30 cellular contexts compared by ENCODE assay signal in the genomic region with DNA sequence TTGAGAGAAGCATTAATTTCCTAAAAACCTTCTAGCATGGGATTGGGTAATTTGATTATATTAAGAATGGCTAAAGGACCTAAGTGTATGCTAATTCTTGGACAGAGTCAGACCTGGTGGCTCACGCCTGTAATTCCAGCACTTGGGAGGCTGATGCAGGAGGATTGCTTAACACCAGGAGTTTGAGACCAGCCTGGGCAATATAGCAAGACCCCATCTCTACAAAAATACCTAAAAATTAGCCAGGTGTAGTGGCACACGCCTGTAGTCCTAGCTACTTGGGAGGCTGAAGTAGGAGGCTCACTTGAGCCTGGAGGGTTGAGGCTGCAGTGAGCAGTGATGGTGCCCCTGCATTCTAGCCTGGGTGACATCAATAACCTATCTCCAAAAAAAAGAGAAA. TPM values are rescaled to one million over a fixed set of nuclear protein-coding genes. Genes with fewer than 3 reads are reported as not detected.
"Had no signal": no experiment of that assay in that cellular context is flagged by ENCODE, and none has a peak within 500 bp of the region (broad histone marks: within the 10 kb centered on the region; RNA-seq: fewer than 3 reads in every experiment).

No MANE protein-coding gene starts in this region.

- H3K27me3 ChIP-seq: ascending aorta, breast epithelium, cardiac muscle cell, colonic mucosa, gastrocnemius medialis, heart left ventricle had no signal

- H3K9me3 ChIP-seq: ascending aorta, breast epithelium, colonic mucosa, gastrocnemius medialis, heart left ventricle had no signal

- ATAC-seq: activated naive CD4-positive, alpha-beta T cell treated with anti-CD3 and anti-CD28 coated beads, Interleukin-2, amount 50 U/mL, for 72 hours; activated T-cell treated with anti-CD3 and anti-CD28 coated beads, Interleukin-2, amount 50 U/mL, for 72 hours; esophagus mucosa; gastrocnemius medialis; heart left ventricle had no signal

- H3K4me3 Mint-ChIP-seq: activated CD4-positive, alpha-beta memory T cell treated with anti-CD3 and anti-CD28 coated beads, Interleukin-2, amount 10 ng/mL, durations not matched to agents 7 days and 5 days; activated CD4-positive, alpha-beta T cell treated with anti-CD3 and anti-CD28 coated beads, Interleukin-2, amount 10 ng/mL, durations not matched to agents 7 days and 5 days; activated naive CD4-positive, alpha-beta T cell treated with anti-CD3 and anti-CD28 coated beads, Interleukin-2, amount 10 ng/mL, durations not matched to agents 7 days and 5 days; activated naive CD8-positive, alpha-beta T cell treated with anti-CD3 and anti-CD28 coated beads, Interleukin-2, amount 10 ng/mL, durations not matched to agents 7 days and 5 days; activated T-cell treated with anti-CD3 and anti-CD28 coated beads, Interleukin-2, amount 50 U/mL, for 24 hours; activated T-cell treated with anti-CD3 and anti-CD28 coated beads, Interleukin-2, amount 50 U/mL, for 72 hours; brain had no signal

- H3K9me3 Mint-ChIP-seq: activated CD4-positive, alpha-beta memory T cell treated with anti-CD3 and anti-CD28 coated beads, Interleukin-2, amount 10 ng/mL, durations not matched to agents 7 days and 5 days; activated CD4-positive, alpha-beta T cell treated with anti-CD3 and anti-CD28 coated beads, Interleukin-2, amount 10 ng/mL, durations not matched to agents 7 days and 5 days; activated naive CD4-positive, alpha-beta T cell treated with anti-CD3 and anti-CD28 coated beads, Interleukin-2, amount 10 ng/mL, durations not matched to agents 7 days and 5 days; activated naive CD4-positive, alpha-beta T cell treated with anti-CD3 and anti-CD28 coated beads, Interleukin-2, amount 50 U/mL, for 72 hours; activated naive CD8-positive, alpha-beta T cell treated with anti-CD3 and anti-CD28 coated beads, Interleukin-2, amount 10 ng/mL, durations not matched to agents 7 days and 5 days; activated T-cell treated with anti-CD3 and anti-CD28 coated beads, Interleukin-2, amount 50 U/mL, for 24 hours; activated T-cell treated with anti-CD3 and anti-CD28 coated beads, Interleukin-2, amount 50 U/mL, for 72 hours; brain had no signal

- H3K27me3 Mint-ChIP-seq: activated CD4-positive, alpha-beta memory T cell treated with anti-CD3 and anti-CD28 coated beads, Interleukin-2, amount 10 ng/mL, durations not matched to agents 7 days and 5 days; activated CD4-positive, alpha-beta T cell treated with anti-CD3 and anti-CD28 coated beads, Interleukin-2, amount 10 ng/mL, durations not matched to agents 7 days and 5 days; activated naive CD4-positive, alpha-beta T cell treated with anti-CD3 and anti-CD28 coated beads, Interleukin-2, amount 10 ng/mL, durations not matched to agents 7 days and 5 days; activated naive CD8-positive, alpha-beta T cell treated with anti-CD3 and anti-CD28 coated beads, Interleukin-2, amount 10 ng/mL, durations not matched to agents 7 days and 5 days; activated T-cell treated with anti-CD3 and anti-CD28 coated beads, Interleukin-2, amount 50 U/mL, for 24 hours; brain had no signal

- H3K4me3 ChIP-seq: ascending aorta, breast epithelium, cardiac muscle cell, colonic mucosa, gastrocnemius medialis, heart left ventricle had no signal

- DNase-seq: activated CD4-positive, alpha-beta memory T cell treated with anti-CD3 and anti-CD28 coated beads, Interleukin-2, amount 10 ng/mL, durations not matched to agents 7 days and 5 days; activated CD4-positive, alpha-beta T cell treated with anti-CD3 and anti-CD28 coated beads for 1 hour; activated CD4-positive, alpha-beta T cell treated with anti-CD3 and anti-CD28 coated beads for 4 hours; activated CD4-positive, alpha-beta T cell treated with anti-CD3 and anti-CD28 coated beads, Interleukin-2, amount 10 ng/mL, durations not matched to agents 7 days and 5 days; activated CD4-positive, alpha-beta T cell treated with anti-CD3 and anti-CD28 coated beads, Interleukin-2, amount 50 U/mL, for 4 hours; activated CD8-positive, alpha-beta memory T cell treated with anti-CD3 and anti-CD28 coated beads, Interleukin-2, amount 50 U/mL, for 48 hours; activated gamma-delta T cell; activated naive CD4-positive, alpha-beta T cell; activated naive CD4-positive, alpha-beta T cell treated with anti-CD3 and anti-CD28 coated beads, Interleukin-2, amount 10 ng/mL, durations not matched to agents 7 days and 5 days; activated naive CD8-positive, alpha-beta T cell treated with anti-CD3 and anti-CD28 coated beads, Interleukin-2, amount 10 ng/mL, durations not matched to agents 7 days and 5 days; activated T-cell treated with anti-CD3 and anti-CD28 coated beads for 4 hours; activated T-cell treated with anti-CD3 and anti-CD28 coated beads, Interleukin-2, amount 50 U/mL, for 24 hours; activated T-cell treated with anti-CD3 and anti-CD28 coated beads, Interleukin-2, amount 50 U/mL, for 72 hours; central memory CD4-positive, alpha-beta T cell; cerebellar nuclear complex; colonic mucosa; effector CD8-positive, alpha-beta T cell; foreskin fibroblast; gastrocnemius medialis; glutamatergic neuron; heart left ventricle; T-helper 1 cell; T-helper 2 cell had no signal

- H3K4me1 Mint-ChIP-seq: activated CD4-positive, alpha-beta memory T cell treated with anti-CD3 and anti-CD28 coated beads, Interleukin-2, amount 10 ng/mL, durations not matched to agents 7 days and 5 days; activated CD4-positive, alpha-beta T cell treated with anti-CD3 and anti-CD28 coated beads, Interleukin-2, amount 10 ng/mL, durations not matched to agents 7 days and 5 days; activated naive CD4-positive, alpha-beta T cell treated with anti-CD3 and anti-CD28 coated beads, Interleukin-2, amount 10 ng/mL, durations not matched to agents 7 days and 5 days; activated naive CD8-positive, alpha-beta T cell treated with anti-CD3 and anti-CD28 coated beads, Interleukin-2, amount 10 ng/mL, durations not matched to agents 7 days and 5 days had no signal

- H3K27ac ChIP-seq: ascending aorta, breast epithelium, cardiac muscle cell, colonic mucosa, gastrocnemius medialis, heart left ventricle had no signal

- H3K4me1 ChIP-seq: ascending aorta, breast epithelium, colonic mucosa, gastrocnemius medialis had no signal

- H3K27ac Mint-ChIP-seq: activated CD4-positive, alpha-beta memory T cell treated with anti-CD3 and anti-CD28 coated beads, Interleukin-2, amount 10 ng/mL, durations not matched to agents 7 days and 5 days; activated CD4-positive, alpha-beta T cell treated with anti-CD3 and anti-CD28 coated beads, Interleukin-2, amount 10 ng/mL, durations not matched to agents 7 days and 5 days; activated naive CD4-positive, alpha-beta T cell treated with anti-CD3 and anti-CD28 coated beads, Interleukin-2, amount 10 ng/mL, durations not matched to agents 7 days and 5 days; activated naive CD8-positive, alpha-beta T cell treated with anti-CD3 and anti-CD28 coated beads, Interleukin-2, amount 10 ng/mL, durations not matched to agents 7 days and 5 days; activated T-cell treated with anti-CD3 and anti-CD28 coated beads, Interleukin-2, amount 50 U/mL, for 24 hours; activated T-cell treated with anti-CD3 and anti-CD28 coated beads, Interleukin-2, amount 50 U/mL, for 72 hours; brain had no signal

RNA-seq across cellular contexts. Expression of gene BMP8A, which starts 45.9 kb away (rescaled TPM):
- total RNA-seq: activated CD4-positive, alpha-beta memory T cell treated with anti-CD3 and anti-CD28 coated beads, Interleukin-2, amount 10 ng/mL, durations not matched to agents 7 days and 5 days; activated CD4-positive, alpha-beta T cell treated with anti-CD3 and anti-CD28 coated beads, Interleukin-2, amount 10 ng/mL, durations not matched to agents 7 days and 5 days; ascending aorta; epithelial cell of proximal tubule; esophagus mucosa had no signal
